1 cellular context compared by ENCODE assay signal in the genomic region with DNA sequence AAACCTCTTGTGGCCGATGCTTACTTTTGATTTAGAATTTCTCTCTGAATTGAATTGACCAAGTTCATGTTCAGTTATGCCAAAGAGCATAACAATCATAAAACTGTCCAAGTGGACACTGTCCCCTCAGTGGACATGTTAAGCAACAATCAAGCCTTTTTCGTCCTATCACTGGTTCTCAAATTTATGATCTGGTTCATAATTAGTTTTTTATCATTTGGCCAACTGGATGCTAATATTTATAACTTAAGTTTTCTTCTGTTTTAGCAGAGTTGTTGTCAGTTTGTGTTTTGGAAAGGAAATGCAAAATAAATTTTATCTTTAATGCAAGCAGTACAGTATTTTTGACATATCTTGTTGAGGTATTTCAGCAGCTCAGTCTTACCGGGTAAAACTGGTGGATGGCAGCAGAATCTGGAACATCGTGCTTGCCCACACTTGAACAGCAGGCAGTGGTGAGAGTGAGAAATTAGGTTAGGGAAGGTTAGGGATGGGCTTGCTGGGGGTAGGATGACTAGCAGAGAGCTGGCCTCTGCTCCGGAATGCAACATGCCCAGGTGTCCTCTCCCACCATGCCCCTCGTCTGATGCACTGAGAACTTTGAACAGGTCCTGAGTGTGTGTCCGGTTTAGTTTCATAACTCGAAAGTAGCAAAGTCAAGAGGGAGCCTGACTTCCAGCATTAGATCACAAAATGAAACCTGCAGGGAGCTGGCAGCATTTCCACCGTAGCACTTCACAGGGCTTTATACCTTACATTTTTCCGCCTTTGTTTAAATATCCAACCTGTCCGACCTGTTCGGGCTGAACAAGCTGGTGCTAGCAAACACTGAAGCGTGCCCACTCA.
A peak's percentile ranks its signal among the peaks of the same experiment; 100 is the strongest.
TF ChIP-seq lines count a peak whose summit lies in the region.

No MANE protein-coding gene starts in this region.

TF ChIP-seq in HepG2, 621 proteins besides CTCF, POLR2A, EP300 and RAD21 (continued from another document):
- TF ChIP-seq, protein P1, sequence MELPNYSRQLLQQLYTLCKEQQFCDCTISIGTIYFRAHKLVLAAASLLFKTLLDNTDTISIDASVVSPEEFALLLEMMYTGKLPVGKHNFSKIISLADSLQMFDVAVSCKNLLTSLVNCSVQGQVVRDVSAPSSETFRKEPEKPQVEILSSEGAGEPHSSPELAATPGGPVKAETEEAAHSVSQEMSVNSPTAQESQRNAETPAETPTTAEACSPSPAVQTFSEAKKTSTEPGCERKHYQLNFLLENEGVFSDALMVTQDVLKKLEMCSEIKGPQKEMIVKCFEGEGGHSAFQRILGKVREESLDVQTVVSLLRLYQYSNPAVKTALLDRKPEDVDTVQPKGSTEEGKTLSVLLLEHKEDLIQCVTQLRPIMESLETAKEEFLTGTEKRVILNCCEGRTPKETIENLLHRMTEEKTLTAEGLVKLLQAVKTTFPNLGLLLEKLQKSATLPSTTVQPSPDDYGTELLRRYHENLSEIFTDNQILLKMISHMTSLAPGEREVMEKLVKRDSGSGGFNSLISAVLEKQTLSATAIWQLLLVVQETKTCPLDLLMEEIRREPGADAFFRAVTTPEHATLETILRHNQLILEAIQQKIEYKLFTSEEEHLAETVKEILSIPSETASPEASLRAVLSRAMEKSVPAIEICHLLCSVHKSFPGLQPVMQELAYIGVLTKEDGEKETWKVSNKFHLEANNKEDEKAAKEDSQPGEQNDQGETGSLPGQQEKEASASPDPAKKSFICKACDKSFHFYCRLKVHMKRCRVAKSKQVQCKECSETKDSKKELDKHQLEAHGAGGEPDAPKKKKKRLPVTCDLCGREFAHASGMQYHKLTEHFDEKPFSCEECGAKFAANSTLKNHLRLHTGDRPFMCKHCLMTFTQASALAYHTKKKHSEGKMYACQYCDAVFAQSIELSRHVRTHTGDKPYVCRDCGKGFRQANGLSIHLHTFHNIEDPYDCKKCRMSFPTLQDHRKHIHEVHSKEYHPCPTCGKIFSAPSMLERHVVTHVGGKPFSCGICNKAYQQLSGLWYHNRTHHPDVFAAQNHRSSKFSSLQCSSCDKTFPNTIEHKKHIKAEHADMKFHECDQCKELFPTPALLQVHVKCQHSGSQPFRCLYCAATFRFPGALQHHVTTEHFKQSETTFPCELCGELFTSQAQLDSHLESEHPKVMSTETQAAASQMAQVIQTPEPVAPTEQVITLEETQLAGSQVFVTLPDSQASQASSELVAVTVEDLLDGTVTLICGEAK (IDR thresholded peaks at IDR 0.05) = no peak
- TF ChIP-seq, protein P1 (CRISPR knock-in tag; IDR thresholded peaks at IDR 0.05) = no peak
- TF ChIP-seq U2AF1 (optimal IDR thresholded peaks at IDR 0.05; ENCODE audit: low read depth, low read length) (no peak), TBP (CRISPR knock-in tag; IDR thresholded peaks at IDR 0.05) (0 out of 2 replicates have a peak, but pooled peaks have one; percentile 63), PHF5A (CRISPR knock-in tag; IDR thresholded peaks at IDR 0.05; ENCODE audit: low read depth, unreplicated experiment) (peak; percentile 41), BCL6 (CRISPR knock-in tag; IDR thresholded peaks at IDR 0.05) (peak; percentile 49; the same call in 1 of the 2 replicates), ZNF776 (CRISPR knock-in tag; IDR thresholded peaks at IDR 0.05) (no peak), ARNTL (CRISPR knock-in tag; IDR thresholded peaks at IDR 0.05) (no peak), CREM (IDR thresholded peaks at IDR 0.05) (no peak), CREM (CRISPR knock-in tag; IDR thresholded peaks at IDR 0.05) (no peak)
- TF ChIP-seq, protein P2, sequence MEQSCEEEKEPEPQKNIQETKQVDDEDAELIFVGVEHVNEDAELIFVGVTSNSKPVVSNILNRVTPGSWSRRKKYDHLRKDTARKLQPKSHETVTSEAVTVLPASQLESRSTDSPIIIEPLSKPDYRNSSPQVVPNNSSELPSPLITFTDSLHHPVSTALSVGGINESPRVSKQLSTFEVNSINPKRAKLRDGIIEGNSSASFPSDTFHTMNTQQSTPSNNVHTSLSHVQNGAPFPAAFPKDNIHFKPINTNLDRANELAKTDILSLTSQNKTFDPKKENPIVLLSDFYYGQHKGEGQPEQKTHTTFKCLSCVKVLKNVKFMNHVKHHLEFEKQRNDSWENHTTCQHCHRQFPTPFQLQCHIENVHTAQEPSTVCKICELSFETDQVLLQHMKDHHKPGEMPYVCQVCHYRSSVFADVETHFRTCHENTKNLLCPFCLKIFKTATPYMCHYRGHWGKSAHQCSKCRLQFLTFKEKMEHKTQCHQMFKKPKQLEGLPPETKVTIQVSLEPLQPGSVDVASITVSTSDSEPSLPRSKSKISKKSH (CRISPR knock-in tag; IDR thresholded peaks at IDR 0.05; ENCODE audit: borderline replicate concordance) = no peak
- TF ChIP-seq, protein P3, sequence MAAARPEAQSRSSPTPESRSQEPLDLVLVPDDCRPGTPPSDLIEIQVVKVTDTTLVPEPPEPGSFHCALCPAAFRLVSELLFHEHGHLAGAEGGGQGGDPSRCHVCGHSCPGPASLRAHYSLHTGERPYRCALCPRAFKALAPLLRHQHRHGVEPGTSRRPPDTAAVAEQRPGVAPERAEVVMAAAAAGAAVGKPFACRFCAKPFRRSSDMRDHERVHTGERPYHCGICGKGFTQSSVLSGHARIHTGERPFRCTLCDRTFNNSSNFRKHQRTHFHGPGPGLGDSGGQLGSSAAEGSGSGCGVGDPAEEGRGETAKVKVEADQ (CRISPR knock-in tag; IDR thresholded peaks at IDR 0.05; ENCODE audit: borderline replicate concordance) = no peak
